ENCODE assay signal across 17 cellular contexts in genomic region chr12:49987620-49988303, GRCh38. TPM values are rescaled to one million over a fixed set of nuclear protein-coding genes. Genes with fewer than 3 reads are reported as not detected.
A peak's percentile ranks its signal among the peaks of the same experiment; 100 is the strongest.
DNase-seq lines count a peak whose midpoint lies in the region; ATAC-seq and TF ChIP-seq lines count a peak whose summit lies in the region.
"Had no signal": no experiment of that assay in that cellular context is flagged by ENCODE, and none has a peak within 500 bp of the region (broad histone marks: within the 10 kb centered on the region; RNA-seq: fewer than 3 reads in every experiment).

No MANE protein-coding gene starts in this region.

- H3K27me3 Mint-ChIP-seq in endodermal cell (ENCODE audit: insufficient read depth) = no peaks in the 10 kb centered on the region
- H3K27me3 Mint-ChIP-seq: stimulated activated naive CD8-positive, alpha-beta T cell treated with anti-CD3 and anti-CD28 coated beads, Interleukin-15, Interleukin-2, amounts not matched to agents 100 ng/mL and 50 ng/mL, for 24 hours had no signal

- H3K27ac ChIP-seq in HEK293 (ENCODE audit: extremely low read depth, low read depth, low read length) = no peak overlapping the region
- no peak overlapping the region for H3K27ac ChIP-seq in endodermal cell (ENCODE audit: low read depth, low read length)
- H3K27ac ChIP-seq: GM23248, KMS-11 had no signal

- peak; percentile 71 for DNase-seq in NCI-H2171 (lab: John Stamatoyannopoulos, UW)
- DNase-seq in endodermal cell = peak; percentile 34
- peak; percentile 69 for DNase-seq in renal cortical epithelial cell (ENCODE audit: low read depth)
- no peak for DNase-seq in EL
- no peak for DNase-seq in stimulated activated naive CD4-positive, alpha-beta T cell treated with Interleukin-2 at 50 U/mL for 16 hours (lab: John Stamatoyannopoulos, UW)
- DNase-seq: activated CD4-positive, alpha-beta T cell treated with anti-CD3 and anti-CD28 coated beads, Interleukin-2, amount 50 U/mL, for 1 hour; activated T-cell treated with anti-CD3 and anti-CD28 coated beads, Interleukin-2, amount 50 U/mL, for 4 hours; amygdala; C1 segment of cervical spinal cord; GM23248; PC-3 had no signal

- peaks cover 17% of the 10 kb centered on the region for H3K36me3 Mint-ChIP-seq in endodermal cell (ENCODE audit: low read depth)

- H3K9me3 ChIP-seq in HEK293 (ENCODE audit: control insufficient read depth, insufficient read depth, low read depth, low read length) = no peaks in the 10 kb centered on the region
- H3K9me3 ChIP-seq in endodermal cell (ENCODE audit: control insufficient read depth, low read length) = no peaks in the 10 kb centered on the region

- no peak overlapping the region for H3K4me3 ChIP-seq in HEK293 (ENCODE audit: low read depth, low read length)
- no peak overlapping the region for H3K4me3 ChIP-seq in endodermal cell (ENCODE audit: low read length)
- H3K4me3 ChIP-seq: GM23248 had no signal

- TF ChIP-seq CTCF in HEK293 (tag by site-specific recombination; IDR thresholded peaks at IDR 0.05) (no peak), endodermal cell (conservative IDR thresholded peaks at IDR 0.05) (no peak)

- no peak overlapping the region for H3K4me3 Mint-ChIP-seq in endodermal cell
- H3K4me3 Mint-ChIP-seq: activated T-cell treated with anti-CD3 and anti-CD28 coated beads, Interleukin-2, amount 50 U/mL, for 4 hours; stimulated activated naive CD8-positive, alpha-beta T cell treated with anti-CD3 and anti-CD28 coated beads, Interleukin-15, Interleukin-2, amounts not matched to agents 100 ng/mL and 50 ng/mL, for 24 hours; T-helper 1 cell treated with Interleukin-12 subunit alpha and Interleukin-12 subunit beta and Interleukin-4 antibody, amounts not matched to agents 30 μg/mL and 1 μg/mL, for 36 hours had no signal

- no peaks in the 10 kb centered on the region for H3K9me3 Mint-ChIP-seq in endodermal cell
- H3K9me3 Mint-ChIP-seq: activated T-cell treated with anti-CD3 and anti-CD28 coated beads, Interleukin-2, amount 50 U/mL, for 4 hours; stimulated activated naive CD8-positive, alpha-beta T cell treated with anti-CD3 and anti-CD28 coated beads, Interleukin-15, Interleukin-2, amounts not matched to agents 100 ng/mL and 50 ng/mL, for 24 hours; T-helper 1 cell treated with Interleukin-12 subunit alpha and Interleukin-12 subunit beta and Interleukin-4 antibody, amounts not matched to agents 30 μg/mL and 1 μg/mL, for 36 hours had no signal

- peaks cover 20% of the 10 kb centered on the region for H3K27me3 ChIP-seq in endodermal cell (ENCODE audit: control insufficient read depth, insufficient read depth, low read length, poor library complexity, severe bottlenecking)

- CTCF ChIA-PET in HEK293 (lab: Yijun Ruan, JAX) = interaction anchor here (0.6 to 4.1 kb wide), 2 partner anchors 21 to 800 kb away, joined by 3 to 26 read pairs; no protein-coding TSS in a partner anchor

- ATAC-seq in GM21515 (IDR thresholded peaks at IDR 0.05; ENCODE audit: unreplicated experiment) = no peak
- ATAC-seq: activated T-cell treated with anti-CD3 and anti-CD28 coated beads, Interleukin-2, amount 50 U/mL, for 4 hours; PC-3 had no signal

- H3K4me1 Mint-ChIP-seq in endodermal cell = peaks cover 64% of the 10 kb centered on the region

- POLR2A ChIA-PET in HEK293 (lab: Yijun Ruan, JAX) = no interaction called here

- no peak overlapping the region for H3K27ac Mint-ChIP-seq in endodermal cell
- H3K27ac Mint-ChIP-seq: stimulated activated naive CD8-positive, alpha-beta T cell treated with anti-CD3 and anti-CD28 coated beads, Interleukin-15, Interleukin-2, amounts not matched to agents 100 ng/mL and 50 ng/mL, for 24 hours; T-helper 1 cell treated with Interleukin-12 subunit alpha and Interleukin-12 subunit beta and Interleukin-4 antibody, amounts not matched to agents 30 μg/mL and 1 μg/mL, for 36 hours had no signal

- H3K36me3 ChIP-seq in HEK293 (ENCODE audit: control insufficient read depth in 2 of 2, insufficient read depth in 1 of 2, low read length in 2 of 2) (peaks cover 47 to 82% of the 10 kb centered on the region in 2 experiments), endodermal cell (ENCODE audit: control insufficient read depth, insufficient read depth, low read length) (peaks cover 40% of the 10 kb centered on the region)

- H3K4me1 ChIP-seq in HEK293 (ENCODE audit: control insufficient read depth, insufficient read depth, low read length) = no peaks in the 10 kb centered on the region
- H3K4me1 ChIP-seq in endodermal cell (ENCODE audit: control insufficient read depth, insufficient read depth, low read length) = peaks cover 26% of the 10 kb centered on the region

- 89 to 100% methylated on average over 3 to 4 of the region's 4 CpGs for WGBS in endodermal cell (ENCODE audit: insufficient coverage in 1 of 2, insufficient read length in 1 of 2), 2 experiments

- no peak overlapping the region for H3K9ac ChIP-seq in endodermal cell (ENCODE audit: extremely low read depth, low read length, poor library complexity, severe bottlenecking)
- H3K9ac ChIP-seq: GM23248, KMS-11 had no signal

TF ChIP-seq in HEK293, 187 proteins besides CTCF, POLR2A, EP300 and RAD21:
- TF ChIP-seq ZNF670 (tag by site-specific recombination; IDR thresholded peaks at IDR 0.05; ENCODE audit: low read depth) (no peak), ZIC2 (tag by site-specific recombination; IDR thresholded peaks at IDR 0.05) (peak; percentile 82)

RNA-seq across cellular contexts. Expression of gene AQP6, which starts 15.0 kb away (rescaled TPM):
- total RNA-seq in endodermal cell = under 1 TPM in 1 of 2 donors, not detected in 1; 0.20 TPM
- polyA plus RNA-seq in endodermal cell (2013, experiment 1 of 2) = 0.28 TPM
- polyA plus RNA-seq in endodermal cell (2013, experiment 2 of 2) = 0.04 TPM
- total RNA-seq in renal cortical epithelial cell = not detected in 2 replicates
- total RNA-seq: activated T-cell treated with anti-CD3 and anti-CD28 coated beads, Interleukin-2, amount 50 U/mL, for 4 hours; dermis microvascular lymphatic vessel endothelial cell; GM23248; PC-3 had no signal
- polyA plus RNA-seq: GM23248 had no signal

RNA-seq across cellular contexts. Expression of gene AQP5, which starts 26.1 kb away (rescaled TPM):
- total RNA-seq in endodermal cell (under 1 TPM; 0.62 to 0.77 TPM), renal cortical epithelial cell (not detected in 2 replicates)
- polyA plus RNA-seq in endodermal cell (2013, experiment 1 of 2) = 0.36 TPM
- polyA plus RNA-seq in endodermal cell (2013, experiment 2 of 2) = 0.25 TPM
- total RNA-seq: activated T-cell treated with anti-CD3 and anti-CD28 coated beads, Interleukin-2, amount 50 U/mL, for 4 hours; GM23248; PC-3 had no signal
- polyA plus RNA-seq: GM23248 had no signal

RNA-seq across cellular contexts. Expression of gene AQP2, which starts 37.2 kb away (rescaled TPM):
- total RNA-seq in endodermal cell (not detected), renal cortical epithelial cell (0.30 TPM in 1 of 2 replicates, not detected in the other)
- polyA plus RNA-seq in endodermal cell (2013, experiment 1 of 2) = not detected
- polyA plus RNA-seq in endodermal cell (2013, experiment 2 of 2) = not detected
- total RNA-seq: activated T-cell treated with anti-CD3 and anti-CD28 coated beads, Interleukin-2, amount 50 U/mL, for 4 hours; dermis microvascular lymphatic vessel endothelial cell; GM23248; PC-3 had no signal
- polyA plus RNA-seq: GM23248 had no signal

RNA-seq across cellular contexts. Expression of gene RACGAP1, which starts 37.5 kb away (rescaled TPM):
- total RNA-seq in endodermal cell = 10 to 100 TPM; 49.6 to 96.6 TPM
- polyA plus RNA-seq in endodermal cell (2013, experiment 1 of 2) = 76.4 TPM
- polyA plus RNA-seq in endodermal cell (2013, experiment 2 of 2) = 79.6 TPM
- 20.7 and 48.6 TPM in 2 replicates for total RNA-seq in renal cortical epithelial cell

Comparison
In these comparisons a context has a peak if more than half of its experiments do, and no peak if none do; other contexts are left out.
1. DNase-seq: peak in NCI-H2171 (single experiment), endodermal cell (single experiment) and renal cortical epithelial cell (single experiment); none in EL (single experiment) and stimulated activated naive CD4-positive, alpha-beta T cell treated with Interleukin-2 at 50 U/mL for 16 hours (single experiment).